ENCODE assay signal across 16 cellular contexts in the genomic region with DNA sequence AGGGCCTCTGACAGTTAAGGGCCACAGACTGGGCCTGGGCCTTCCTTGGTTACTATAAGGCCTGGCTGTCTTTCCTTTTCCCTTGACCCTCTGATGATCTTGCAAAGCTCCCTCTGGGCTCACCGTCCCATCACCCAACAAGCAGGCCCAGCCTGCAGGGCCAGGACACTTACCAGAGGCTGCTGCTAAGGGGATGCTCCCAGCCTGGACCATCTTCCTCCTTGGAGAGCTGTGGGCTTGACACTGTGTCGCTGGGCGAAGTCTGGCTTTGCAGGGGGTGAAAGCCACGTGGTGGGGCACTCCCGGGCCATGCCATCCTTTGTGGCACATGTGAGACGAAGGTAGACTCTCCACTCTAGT.
"Had no signal": no experiment of that assay in that cellular context is flagged by ENCODE, and none has a peak within 500 bp of the region (broad histone marks: within the 10 kb centered on the region; RNA-seq: fewer than 3 reads in every experiment).

No MANE protein-coding gene starts in this region.

- ATAC-seq: gastroesophageal sphincter, heart right ventricle, left colon, lower lobe of right lung, pancreas, upper lobe of right lung had no signal

- H3K27me3 ChIP-seq: gastroesophageal sphincter, heart right ventricle, pancreas, upper lobe of right lung had no signal

- H3K4me3 Mint-ChIP-seq: activated CD4-positive, alpha-beta T cell treated with anti-CD3 and anti-CD28 coated beads, Interleukin-2, amount 10 ng/mL, durations not matched to agents 24 days and 14 days; mesothelial cell of epicardium had no signal

- H3K27me3 Mint-ChIP-seq: activated CD4-positive, alpha-beta T cell treated with anti-CD3 and anti-CD28 coated beads, Interleukin-2, amount 10 ng/mL, durations not matched to agents 24 days and 14 days had no signal

- H3K9me3 ChIP-seq: gastroesophageal sphincter, heart right ventricle, lower lobe of right lung, pancreas, upper lobe of right lung had no signal

- FAIRE-seq: endometrium, pancreas, TTC549 had no signal

- H3K9me3 Mint-ChIP-seq: mesothelial cell of epicardium had no signal

- H3K4me3 ChIP-seq: gastroesophageal sphincter, heart right ventricle, lower lobe of right lung, pancreas, upper lobe of right lung had no signal

- H3K27ac ChIP-seq: heart right ventricle, lower lobe of right lung, pancreas, upper lobe of right lung had no signal

- H3K27ac Mint-ChIP-seq: activated CD4-positive, alpha-beta T cell treated with anti-CD3 and anti-CD28 coated beads, Interleukin-2, amount 10 ng/mL, durations not matched to agents 24 days and 14 days; mesothelial cell of epicardium had no signal

- DNase-seq: activated CD4-positive, alpha-beta T cell treated with anti-CD3 and anti-CD28 coated beads, Interleukin-2, amount 10 ng/mL, durations not matched to agents 24 days and 14 days; activated CD4-positive, CD25-positive, alpha-beta regulatory T cell; activated CD8-positive, alpha-beta memory T cell treated with anti-CD3 and anti-CD28 coated beads, Interleukin-2, amount 50 U/mL, for 48 hours; aorta; heart right ventricle; left colon; lower lobe of right lung; stimulated activated CD4-positive, alpha-beta T cell treated with anti-CD3 and anti-CD28 coated beads, Interleukin-2, amount 100 ng/mL, for 48 hours; stimulated activated naive CD4-positive, alpha-beta T cell; SW 1271; upper lobe of right lung had no signal
